Comparison of ENCODE assay signal across 7 cellular contexts in the genomic region with DNA sequence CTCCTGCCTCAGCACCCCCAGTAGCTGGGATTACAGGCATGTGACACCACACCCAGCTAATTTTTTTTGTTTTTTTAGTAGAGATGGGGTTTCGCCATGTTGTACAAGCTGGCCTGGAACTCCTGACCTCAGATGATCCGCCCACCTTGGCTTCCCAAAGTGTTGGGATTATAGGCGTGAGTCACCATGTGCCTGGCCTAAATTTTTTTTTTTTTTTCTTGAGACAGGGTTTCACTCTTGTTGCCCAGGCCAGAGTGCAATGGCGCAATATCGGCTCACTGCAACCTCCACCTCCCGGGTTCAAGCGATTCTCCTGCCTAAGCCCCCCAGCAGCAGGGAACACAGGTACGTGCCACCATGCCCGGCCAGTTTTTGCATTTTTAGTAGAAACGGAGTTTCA. TPM values are rescaled to one million over a fixed set of nuclear protein-coding genes. Genes with fewer than 3 reads are reported as not detected.
A peak's percentile ranks its signal among the peaks of the same experiment; 100 is the strongest.
DNase-seq lines count a peak whose midpoint lies in the region; ATAC-seq, FAIRE-seq and TF ChIP-seq lines count a peak whose summit lies in the region.
"Not testable (repeated sequence)": the region's sequence is repeated elsewhere in the genome, so short reads cannot be mapped to it uniquely, and the experiment has no call there.

No MANE protein-coding gene starts in this region.

- not testable (repeated sequence) for TF ChIP-seq POLR2A in K562 (conservative IDR thresholded peaks at IDR 0.05)

- peaks cover 33% of the 10 kb centered on the region for H3K79me2 ChIP-seq in K562 (ENCODE audit: control insufficient read depth, insufficient read depth, low read length)

- intact Hi-C loops in K562 (cut with micrococcal nuclease): not testable (repeated sequence)

- 93% methylated on average over 10 of the region's 10 CpGs for WGBS in K562 (ENCODE audit: insufficient coverage, low coverage, missing lambda C conversion rate)

- not testable (repeated sequence) for TF ChIP-seq RAD21 in K562 (CRISPR knock-in tag; conservative IDR thresholded peaks at IDR 0.05 in 1 of 2, IDR thresholded peaks at IDR 0.05 in 1 of 2)

- TF ChIP-seq EP300 in K562 (IDR thresholded peaks at IDR 0.05; ENCODE audit: low read length): not testable (repeated sequence)

- not testable (repeated sequence) for TF ChIP-seq CTCF in HEK293 (tag by site-specific recombination; IDR thresholded peaks at IDR 0.05); K562 (IDR thresholded peaks at IDR 0.05 in 2 of 3, conservative IDR thresholded peaks at IDR 0.05 in 1 of 3; ENCODE audit: insufficient read depth in 2 of 3, low read depth in 1 of 3, low read length in 3 of 3); foreskin fibroblast (IDR thresholded peaks at IDR 0.05; ENCODE audit: low read depth, low read length)

- DNase-seq in EL (peak; percentile 37), MG63 (peak; percentile 74), RPMI7951 (ENCODE audit: low read depth) (peak; percentile 29), fibroblast of gingiva (ENCODE audit: low read depth) (peak; percentile 58), foreskin fibroblast (peak; percentile 47 to 68)
- not testable (repeated sequence) for DNase-seq in K562 (ENCODE audit: extremely low read depth in 1 of 4, low spot score in 3 of 4)

- POLR2A ChIA-PET in HEK293 (lab: Yijun Ruan, JAX): not testable (repeated sequence)
- POLR2A ChIA-PET in K562 (lab: Yijun Ruan, JAX): interaction anchor here (1.0 kb wide), 1 partner anchor 44 kb away, joined by 3 read pairs; no protein-coding TSS in a partner anchor

- H3K9ac ChIP-seq in K562 (ENCODE audit: insufficient read depth in 1 of 2, low read depth in 2 of 2, low read length in 2 of 2): not testable (repeated sequence)

- H3K4me2 ChIP-seq in K562 (ENCODE audit: insufficient read depth, low read length): not testable (repeated sequence)

- not testable (repeated sequence) for H3K27me3 ChIP-seq in MG63; K562 (ENCODE audit: control insufficient read depth in 2 of 2, insufficient read depth in 2 of 2, low read length in 2 of 2)

- CTCF ChIA-PET in HEK293 (lab: Yijun Ruan, JAX): not testable (repeated sequence)
- CTCF ChIA-PET in K562 (lab: Yijun Ruan, JAX; ENCODE audit: low intra/inter-chr PET ratio): interaction anchor here (0.6 kb wide), 1 partner anchor 14 kb away, joined by 4 read pairs; no protein-coding TSS in a partner anchor

- in situ Hi-C loops in K562 (cut with MboI): loop anchor here (10.0 kb wide), 1 partner anchor 504 kb away; the partner anchor contains the start of gene EXOC1

- H4K20me1 ChIP-seq in K562 (replicated peaks; ENCODE audit: control insufficient read depth, insufficient read depth, low read length): not testable (repeated sequence)

- H3K9me1 ChIP-seq in K562 (ENCODE audit: control insufficient read depth, insufficient read depth, low read length): not testable (repeated sequence)

- FAIRE-seq in K562 (lab: Jason Lieb, UNC): not testable (repeated sequence)

- H3K27ac ChIP-seq in HEK293 (ENCODE audit: extremely low read depth, low read depth, low read length); K562 (ENCODE audit: extremely low read depth, low read depth, low read length): not testable (repeated sequence)

- not testable (repeated sequence) for H2AFZ ChIP-seq in K562 (ENCODE audit: low read depth, low read length)

- peaks cover 0 to 16% of the 10 kb centered on the region in 2 experiments; a peak in 1 of 3 replicates for H3K36me3 ChIP-seq in HEK293 (ENCODE audit: control insufficient read depth in 2 of 2, insufficient read depth in 1 of 2, low read length in 2 of 2)
- H3K36me3 ChIP-seq in MG63: not testable (repeated sequence)
- H3K36me3 ChIP-seq in K562 (ENCODE audit: control insufficient read depth, insufficient read depth, low read length): peaks cover 22% of the 10 kb centered on the region

- not testable (repeated sequence) for BruUV-seq in K562 (replicated peaks; lab: Mats Ljungman, UMichigan)

- not testable (repeated sequence) for ATAC-seq in K562

- H3K9me3 ChIP-seq in HEK293 (ENCODE audit: control insufficient read depth, insufficient read depth, low read depth, low read length); MG63; K562 (replicated peaks; ENCODE audit: control insufficient read depth, insufficient read depth, low read depth, low read length): not testable (repeated sequence)

- not testable (repeated sequence) for H3K4me3 ChIP-seq in HEK293 (ENCODE audit: low read depth, low read length); MG63; K562; foreskin fibroblast (ENCODE audit: low read depth in 1 of 2, low read length in 2 of 2)

- H3K4me1 ChIP-seq in HEK293 (ENCODE audit: control insufficient read depth, insufficient read depth, low read length): not testable (repeated sequence)
- H3K4me1 ChIP-seq in K562 (replicated peaks in 1 of 2; ENCODE audit: control insufficient read depth in 2 of 2, insufficient read depth in 2 of 2, low read length in 2 of 2): peaks cover 11 to 15% of the 10 kb centered on the region in 2 experiments

TF ChIP-seq in HEK293, 187 proteins besides CTCF, POLR2A, EP300 and RAD21:
- peak; percentile 37 for TF ChIP-seq ZFHX2 (tag by site-specific recombination; conservative IDR thresholded peaks at IDR 0.05)

TF ChIP-seq in K562, 482 proteins besides CTCF, POLR2A, EP300 and RAD21:
- TF ChIP-seq ATF3 (IDR thresholded peaks at IDR 0.05) (0 out of 2 replicates have a peak, but pooled peaks have one; percentile 18), TRIM24 (IDR thresholded peaks at IDR 0.05) (peak in 1 of 2 experiments; percentile 38; a peak in 1 of 4 replicates), CEBPB (tag; IDR thresholded peaks at IDR 0.05) (0 out of 2 replicates have a peak, but pooled peaks have one; percentile 13), EGR1 (conservative IDR thresholded peaks at IDR 0.05) (peak; percentile 60)
- TF ChIP-seq ATF3 (CRISPR knock-in tag; conservative IDR thresholded peaks at IDR 0.05): not testable (repeated sequence)

RNA-seq across cellular contexts. Expression of gene SRD5A3, which starts 4.8 kb away (rescaled TPM):
- total RNA-seq in MG63 (2014; rRNA removed; shearing (Covaris generic); ENCODE audit: low replicate concordance): 5.2 and 12.6 TPM in 2 replicates
- total RNA-seq in RPMI7951 (2014; rRNA removed; shearing (Covaris generic)): 15.5 and 16.0 TPM in 2 replicates
- total RNA-seq in K562 (2011; cell fraction: chromatin; rRNA removed; ENCODE audit: low replicate concordance): 12.9 and 19.1 TPM in 2 replicates
- 12.9 and 13.5 TPM in 2 replicates for total RNA-seq in K562 (2011; cell fraction: nucleolus; rRNA removed)
- total RNA-seq in K562 (2011; cell fraction: nucleoplasm; rRNA removed): 22.7 and 23.1 TPM in 2 replicates
- total RNA-seq in K562 (2014; rRNA removed) (9.1 and 12.0 TPM in 2 replicates), K562 (2014; rRNA removed; fragmentation: Illumina TruSeq; extraction: Trizol) (15.7 and 16.2 TPM in 2 replicates), K562 (2015; rRNA removed; fragmentation: Illumina TruSeq; extraction: Trizol) (10.6 and 13.3 TPM in 2 replicates), K562 (2021) (21.6 and 21.7 TPM in 2 replicates)
- polyA plus RNA-seq in K562 (2011; rRNA removed) (34.0 and 37.0 TPM in 2 replicates), K562 (2014; fragmentation: Illumina TruSeq; extraction: Trizol) (15.0 and 17.0 TPM in 2 replicates), K562 (2014; fragmentation: Nextera tagmentation; extraction: Ambion mirVana) (1 to 10 TPM; 2.5 to 5.3 TPM), K562 (2014; rRNA removed) (10.0 and 14.1 TPM in 2 replicates)
- 14.5 and 26.4 TPM in 2 replicates for polyA plus RNA-seq in K562 (2011; cell fraction: cytosol; rRNA removed)
- 6.9 and 11.5 TPM in 2 replicates for polyA plus RNA-seq in K562 (2011; cell fraction: nucleus; rRNA removed)
- polyA plus RNA-seq in K562 (2012): 17.2 and 29.6 TPM in 2 replicates
- 25.0 and 35.5 TPM in 2 replicates for polyA minus RNA-seq in K562 (2011; rRNA and poly(A)+ RNA removed)
- polyA minus RNA-seq in K562 (2011; cell fraction: cytosol; rRNA and poly(A)+ RNA removed): 9.6 and 16.2 TPM in 2 replicates
- polyA minus RNA-seq in K562 (2011; cell fraction: nucleus; rRNA and poly(A)+ RNA removed): 2.2 and 3.1 TPM in 2 replicates

RNA-seq across cellular contexts. Expression of gene TMEM165, which starts 44.9 kb away (rescaled TPM):
- 92.4 and 122 TPM in 2 replicates for total RNA-seq in MG63 (2014; rRNA removed; shearing (Covaris generic); ENCODE audit: low replicate concordance)
- 96.1 and 101 TPM in 2 replicates for total RNA-seq in RPMI7951 (2014; rRNA removed; shearing (Covaris generic))
- 347 and 666 TPM in 2 replicates for total RNA-seq in K562 (2011; cell fraction: chromatin; rRNA removed; ENCODE audit: low replicate concordance)
- 225 and 269 TPM in 2 replicates for total RNA-seq in K562 (2011; cell fraction: nucleolus; rRNA removed)
- 544 and 827 TPM in 2 replicates for total RNA-seq in K562 (2011; cell fraction: nucleoplasm; rRNA removed)
- 112 and 116 TPM in 2 replicates for total RNA-seq in K562 (2014; rRNA removed)
- total RNA-seq in K562 (2014; rRNA removed; fragmentation: Illumina TruSeq; extraction: Trizol): 96.6 and 96.8 TPM in 2 replicates
- total RNA-seq in K562 (2015; rRNA removed; fragmentation: Illumina TruSeq; extraction: Trizol): 91.7 and 97.1 TPM in 2 replicates
- 84.6 and 97.5 TPM in 2 replicates for total RNA-seq in K562 (2021)
- 145 and 174 TPM in 2 replicates for polyA plus RNA-seq in K562 (2011; rRNA removed)
- polyA plus RNA-seq in K562 (2011; cell fraction: cytosol; rRNA removed): 80.4 and 158 TPM in 2 replicates
- 179 and 244 TPM in 2 replicates for polyA plus RNA-seq in K562 (2011; cell fraction: nucleus; rRNA removed)
- polyA plus RNA-seq in K562 (2012): 54.2 and 62.0 TPM in 2 replicates
- polyA plus RNA-seq in K562 (2014; fragmentation: Illumina TruSeq; extraction: Trizol): 58.7 and 70.6 TPM in 2 replicates
- 10 to 100 TPM; 21.3 to 27.5 TPM for polyA plus RNA-seq in K562 (2014; fragmentation: Nextera tagmentation; extraction: Ambion mirVana)
- polyA plus RNA-seq in K562 (2014; rRNA removed): 105 and 106 TPM in 2 replicates
- polyA minus RNA-seq in K562 (2011; rRNA and poly(A)+ RNA removed): 177 and 204 TPM in 2 replicates
- 53.2 and 61.2 TPM in 2 replicates for polyA minus RNA-seq in K562 (2011; cell fraction: cytosol; rRNA and poly(A)+ RNA removed)
- 110 and 180 TPM in 2 replicates for polyA minus RNA-seq in K562 (2011; cell fraction: nucleus; rRNA and poly(A)+ RNA removed)
